ENCODE assay signal across 8 cellular contexts in the genomic region with DNA sequence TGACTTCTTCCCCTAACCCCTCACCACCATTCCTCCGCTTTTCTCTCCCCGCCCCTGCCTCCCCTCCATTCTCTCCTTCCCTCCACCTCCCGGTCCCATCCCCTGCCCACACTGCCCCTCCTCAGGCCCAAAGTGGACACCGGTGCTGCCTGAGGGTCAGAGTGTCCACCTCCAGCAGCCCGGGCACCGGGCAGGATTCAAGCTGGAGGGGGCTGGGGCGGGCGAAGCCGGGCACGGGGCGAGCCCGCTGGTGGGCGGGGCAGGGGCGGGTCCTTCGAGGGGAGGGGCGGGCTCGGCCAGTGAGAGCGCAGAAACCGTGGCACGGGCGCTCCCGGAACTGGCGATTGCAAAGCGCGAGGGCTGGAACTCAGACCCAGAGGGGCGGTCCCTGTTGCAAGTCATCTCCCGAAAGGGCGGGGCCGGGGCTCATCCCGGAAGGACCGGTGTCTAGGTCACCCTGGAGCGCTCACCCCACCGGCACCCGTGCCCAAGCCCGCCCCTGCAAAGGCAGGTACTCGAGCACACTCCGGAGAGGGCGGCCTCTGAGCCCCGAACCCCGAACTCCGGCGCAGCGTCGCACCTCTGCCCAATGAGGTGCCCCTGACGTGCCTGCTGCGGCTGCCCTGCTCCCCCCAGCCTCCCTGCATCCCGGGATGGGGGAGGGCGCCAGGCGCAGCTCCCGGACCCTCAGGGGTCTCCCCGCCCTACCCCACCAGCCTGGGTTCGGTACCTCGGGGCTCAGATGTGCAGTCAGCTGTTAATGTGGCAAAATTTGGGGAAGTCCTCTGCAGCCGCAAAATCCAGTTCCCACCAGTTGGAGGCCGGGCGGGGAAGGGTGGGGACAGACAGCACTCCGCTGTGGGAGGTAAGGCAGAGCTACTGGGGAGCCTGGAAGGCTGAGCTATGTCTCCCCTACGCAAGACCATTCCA. TPM values are rescaled to one million over a fixed set of nuclear protein-coding genes. Genes with fewer than 3 reads are reported as not detected.
DNase-seq lines count a peak whose midpoint lies in the region; ATAC-seq, FAIRE-seq and TF ChIP-seq lines count a peak whose summit lies in the region.

No MANE protein-coding gene starts in this region.

- peak overlapping the region; percentile 41 for H3K27ac Mint-ChIP-seq in T-helper 1 cell treated with Interleukin-12 subunit alpha and Interleukin-12 subunit beta and Interleukin-4 antibody, amounts not matched to agents 30 μg/mL and 1 μg/mL, for 36 hours

- H3K4me3 Mint-ChIP-seq in T-helper 1 cell treated with Interleukin-12 subunit alpha and Interleukin-12 subunit beta and Interleukin-4 antibody, amounts not matched to agents 30 μg/mL and 1 μg/mL, for 36 hours, result peak overlapping the region; percentile 57

- H3K4me3 ChIP-seq in retinal pigment epithelial cell (ENCODE audit: low read length), result peak overlapping the region; percentile 52

- no peak for TF ChIP-seq POLR2A in GM12891 (IDR thresholded peaks at IDR 0.05; ENCODE audit: low read depth, low read length)

- peaks cover 10% of the 10 kb centered on the region for H3K36me3 Mint-ChIP-seq in T-helper 1 cell treated with Interleukin-12 subunit alpha and Interleukin-12 subunit beta and Interleukin-4 antibody, amounts not matched to agents 30 μg/mL and 1 μg/mL, for 36 hours (ENCODE audit: low read depth)

- peak; percentile 94 for FAIRE-seq in GM12891 (lab: Jason Lieb, UNC)

- H3K27me3 Mint-ChIP-seq in T-helper 1 cell treated with Interleukin-12 subunit alpha and Interleukin-12 subunit beta and Interleukin-4 antibody, amounts not matched to agents 30 μg/mL and 1 μg/mL, for 36 hours (ENCODE audit: low read depth), result no peaks in the 10 kb centered on the region

- TF ChIP-seq CTCF in retinal pigment epithelial cell (conservative IDR thresholded peaks at IDR 0.05; ENCODE audit: low read depth, low read length), result no peak

- peaks cover 9% of the 10 kb centered on the region for H3K9me3 Mint-ChIP-seq in T-helper 1 cell treated with Interleukin-12 subunit alpha and Interleukin-12 subunit beta and Interleukin-4 antibody, amounts not matched to agents 30 μg/mL and 1 μg/mL, for 36 hours

- peak; percentile 99 for DNase-seq in GM12891 (ENCODE audit: insufficient read length, low spot score)
- DNase-seq in NCI-H1105 treated with DMSO at 0.1 percent for 48 hours (lab: John Stamatoyannopoulos, UW), result peak; percentile 91
- DNase-seq in anterior cingulate cortex (lab: John Stamatoyannopoulos, UW), result peak in 53 of 58 donors; percentile 15 to 84 (median 62)
- peak; percentile 99 for DNase-seq in hepatic stellate cell (ENCODE audit: low spot score)
- peak; percentile 42 for DNase-seq in retinal pigment epithelial cell (ENCODE audit: low read depth)
- DNase-seq in cerebellar nuclear complex (lab: John Stamatoyannopoulos, UW), result no peak

- H3K4me1 Mint-ChIP-seq in T-helper 1 cell treated with Interleukin-12 subunit alpha and Interleukin-12 subunit beta and Interleukin-4 antibody, amounts not matched to agents 30 μg/mL and 1 μg/mL, for 36 hours (ENCODE audit: low read depth), result peaks cover 42% of the 10 kb centered on the region

- peak; percentile 96 for ATAC-seq in HG02678 (IDR thresholded peaks at IDR 0.05; ENCODE audit: unreplicated experiment)

TF ChIP-seq in GM12891, 5 proteins besides CTCF, POLR2A, EP300 and RAD21:
- TF ChIP-seq PAX5 (IDR thresholded peaks at IDR 0.05; ENCODE audit: insufficient read depth, low read length, severe bottlenecking) (no peak), SPI1 (IDR thresholded peaks at IDR 0.05; ENCODE audit: low read depth, low read length) (peak; percentile 52), TAF1 (IDR thresholded peaks at IDR 0.05; ENCODE audit: low read depth, low read length) (no peak), POU2F2 (IDR thresholded peaks at IDR 0.05; ENCODE audit: low read depth, low read length) (no peak), POLR2AphosphoS5 (IDR thresholded peaks at IDR 0.05; ENCODE audit: low read depth, low read length) (no peak)

RNA-seq across cellular contexts. Expression of gene CDKN1C, which starts 16.5 kb away (rescaled TPM):
- 0.15 TPM for polyA plus RNA-seq in GM12891 (2012; ENCODE audit: low read depth, missing spikeins)

RNA-seq across cellular contexts. Expression of gene PHLDA2, which starts 27.1 kb away (rescaled TPM):
- 0.42 TPM for polyA plus RNA-seq in GM12891 (2012; ENCODE audit: low read depth, missing spikeins)

Comparison
In these comparisons a context has a peak if more than half of its experiments do, and no peak if none do; other contexts are left out.
1. DNase-seq: peak in GM12891 (single experiment), NCI-H1105 treated with DMSO at 0.1 percent for 48 hours (single experiment), anterior cingulate cortex (53 of 58), hepatic stellate cell (single experiment) and retinal pigment epithelial cell (single experiment); none in cerebellar nuclear complex (0 of 2).